Comparison of ENCODE assay signal across 1 cellular context in genomic region chr1:234971586-234972297, GRCh38.
TF ChIP-seq lines count a peak whose summit lies in the region.

No MANE protein-coding gene starts in this region.

TF ChIP-seq in GM12878, 131 proteins besides CTCF, POLR2A, EP300 and RAD21 (continued from another document):
- TF ChIP-seq SKIL (IDR thresholded peaks at IDR 0.05; ENCODE audit: low read depth, poor library complexity, severe bottlenecking), result peak; percentile 59
